Comparison of ENCODE assay signal across 8 cellular contexts in the genomic region with DNA sequence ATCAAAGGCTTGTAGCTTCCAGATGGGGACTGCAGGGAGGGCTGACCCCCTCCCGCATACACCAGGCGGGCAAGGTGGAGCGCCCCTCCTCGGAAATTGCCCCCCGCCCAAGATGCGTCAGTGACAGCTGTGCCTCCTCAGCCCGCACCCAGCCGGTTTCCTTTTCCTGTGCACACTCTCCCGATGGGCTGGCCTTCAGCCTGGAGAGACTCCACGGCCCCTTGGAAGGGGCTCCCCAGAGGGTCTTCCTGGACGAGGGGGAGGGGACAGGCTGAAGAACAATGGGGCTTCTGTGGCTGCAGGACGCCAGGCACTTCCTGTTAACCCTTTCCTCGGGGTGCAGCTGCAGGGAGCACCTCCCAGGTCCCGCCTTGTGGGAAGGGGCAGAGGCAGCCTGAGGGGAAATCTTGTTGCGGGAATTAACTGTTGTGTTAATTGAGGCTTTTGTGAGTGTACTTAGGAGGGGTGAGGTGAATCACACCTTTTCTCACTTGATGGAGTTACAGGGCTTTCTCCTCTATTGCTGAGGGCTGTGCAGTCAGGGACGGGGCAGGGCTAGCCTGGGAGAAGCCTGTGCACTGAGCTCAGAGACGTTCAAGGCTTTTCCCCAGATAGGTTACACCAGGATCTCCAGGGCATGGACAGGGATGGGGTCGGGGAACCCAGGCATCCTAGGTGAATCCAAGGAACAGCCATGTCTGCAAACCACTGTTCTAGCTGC. TPM values are rescaled to one million over a fixed set of nuclear protein-coding genes. Genes with fewer than 3 reads are reported as not detected.
DNase-seq lines count a peak whose midpoint lies in the region; ATAC-seq and TF ChIP-seq lines count a peak whose summit lies in the region.

No MANE protein-coding gene starts in this region.

- no peak for TF ChIP-seq CTCF in foreskin keratinocyte (conservative IDR thresholded peaks at IDR 0.05)
- no peak for TF ChIP-seq CTCF in neural crest cell (conservative IDR thresholded peaks at IDR 0.05)

- H3K27me3 Mint-ChIP-seq in activated T-helper 1 cell treated with anti-CD3 and anti-CD28 coated beads, Interleukin-12 subunit alpha, Interleukin-12 subunit beta, Interleukin-2, Interleukin-4 antibody, amounts not matched to agents 30 ng/mL and 10 ng/mL and 1 ng/mL, durations not matched to agents 14 hours and 24 hours and 36 hours (ENCODE audit: insufficient read depth), result no peaks in the 10 kb centered on the region
- H3K27me3 Mint-ChIP-seq in neural crest cell (ENCODE audit: low read depth), result no peaks in the 10 kb centered on the region

- peak overlapping the region; percentile 71 for H3K27ac ChIP-seq in foreskin keratinocyte

- peaks cover 38% of the 10 kb centered on the region for H3K4me1 ChIP-seq in foreskin keratinocyte

- H3K27ac Mint-ChIP-seq in activated T-helper 1 cell treated with anti-CD3 and anti-CD28 coated beads, Interleukin-12 subunit alpha, Interleukin-12 subunit beta, Interleukin-2, Interleukin-4 antibody, amounts not matched to agents 30 ng/mL and 10 ng/mL and 1 ng/mL, durations not matched to agents 14 hours and 24 hours and 36 hours, result peak overlapping the region; percentile 94
- peak overlapping the region; percentile 94 for H3K27ac Mint-ChIP-seq in neural crest cell (ENCODE audit: unreplicated experiment)

- no peaks in the 10 kb centered on the region for H3K9me3 Mint-ChIP-seq in activated T-helper 1 cell treated with anti-CD3 and anti-CD28 coated beads, Interleukin-12 subunit alpha, Interleukin-12 subunit beta, Interleukin-2, Interleukin-4 antibody, amounts not matched to agents 30 ng/mL and 10 ng/mL and 1 ng/mL, durations not matched to agents 14 hours and 24 hours and 36 hours
- H3K9me3 Mint-ChIP-seq in neural crest cell, result no peaks in the 10 kb centered on the region

- intact Hi-C loops in activated T-helper 1 cell treated with anti-CD3 and anti-CD28 coated beads, Interleukin-12 subunit alpha, Interleukin-12 subunit beta, Interleukin-2, Interleukin-4 antibody, amounts not matched to agents 30 ng/mL and 10 ng/mL and 1 ng/mL, durations not matched to agents 14 hours and 24 hours and 36 hours (cut with micrococcal nuclease), result loop anchor here (5.0 kb wide), 1 partner anchor 568 kb away; no protein-coding TSS in a partner anchor

- ATAC-seq in foreskin keratinocyte (peak; percentile 10), HG02759 (IDR thresholded peaks at IDR 0.05; ENCODE audit: unreplicated experiment) (no peak), HG03045 (IDR thresholded peaks at IDR 0.05; ENCODE audit: unreplicated experiment) (no peak)

- peaks cover 3% of the 10 kb centered on the region for H3K36me3 Mint-ChIP-seq in activated T-helper 1 cell treated with anti-CD3 and anti-CD28 coated beads, Interleukin-12 subunit alpha, Interleukin-12 subunit beta, Interleukin-2, Interleukin-4 antibody, amounts not matched to agents 30 ng/mL and 10 ng/mL and 1 ng/mL, durations not matched to agents 14 hours and 24 hours and 36 hours (ENCODE audit: low read depth)
- no peaks in the 10 kb centered on the region for H3K36me3 Mint-ChIP-seq in neural crest cell (ENCODE audit: low read depth)

- H3K4me3 Mint-ChIP-seq in activated T-helper 1 cell treated with anti-CD3 and anti-CD28 coated beads, Interleukin-12 subunit alpha, Interleukin-12 subunit beta, Interleukin-2, Interleukin-4 antibody, amounts not matched to agents 30 ng/mL and 10 ng/mL and 1 ng/mL, durations not matched to agents 14 hours and 24 hours and 36 hours, result peak overlapping the region; percentile 82
- H3K4me3 Mint-ChIP-seq in neural crest cell, result peak overlapping the region; percentile 85

- H3K4me1 Mint-ChIP-seq in activated T-helper 1 cell treated with anti-CD3 and anti-CD28 coated beads, Interleukin-12 subunit alpha, Interleukin-12 subunit beta, Interleukin-2, Interleukin-4 antibody, amounts not matched to agents 30 ng/mL and 10 ng/mL and 1 ng/mL, durations not matched to agents 14 hours and 24 hours and 36 hours (ENCODE audit: low read depth), result peaks cover 55% of the 10 kb centered on the region
- H3K4me1 Mint-ChIP-seq in neural crest cell, result peaks cover 57% of the 10 kb centered on the region

- DNase-seq in NCI-H1105 treated with DMSO at 0.1 percent for 48 hours (lab: John Stamatoyannopoulos, UW), result peak; percentile 5
- DNase-seq in NCI-H1105 (lab: John Stamatoyannopoulos, UW), result no peak
- peak; percentile 99 for DNase-seq in NCI-H69 (lab: John Stamatoyannopoulos, UW)
- peak; percentile 45 for DNase-seq in activated T-helper 1 cell treated with anti-CD3 and anti-CD28 coated beads, Interleukin-12 subunit alpha, Interleukin-12 subunit beta, Interleukin-2, Interleukin-4 antibody, amounts not matched to agents 30 ng/mL and 10 ng/mL and 1 ng/mL, durations not matched to agents 14 hours and 24 hours and 36 hours (ENCODE audit: low spot score)
- peak in 1 of 2 donors; percentile 72 for DNase-seq in foreskin keratinocyte
- peak; percentile 80 for DNase-seq in neural crest cell (ENCODE audit: low read depth, low spot score)

- H3K27me3 ChIP-seq in foreskin keratinocyte, result no peaks in the 10 kb centered on the region

RNA-seq across cellular contexts. Expression of gene IER2, which starts 14.3 kb away (rescaled TPM):
- total RNA-seq in activated T-helper 1 cell treated with anti-CD3 and anti-CD28 coated beads, Interleukin-12 subunit alpha, Interleukin-12 subunit beta, Interleukin-2, Interleukin-4 antibody, amounts not matched to agents 30 ng/mL and 10 ng/mL and 1 ng/mL, durations not matched to agents 14 hours and 24 hours and 36 hours, result 173 and 175 TPM in 2 replicates
- 48.2 and 51.8 TPM in 2 replicates for total RNA-seq in foreskin keratinocyte
- polyA plus RNA-seq in foreskin keratinocyte, result 72.2 and 90.4 TPM in 2 replicates
- 72.5 and 80.3 TPM in 2 replicates for total RNA-seq in neural crest cell

RNA-seq across cellular contexts. Expression of gene STX10, which starts 14.4 kb away (rescaled TPM):
- total RNA-seq in activated T-helper 1 cell treated with anti-CD3 and anti-CD28 coated beads, Interleukin-12 subunit alpha, Interleukin-12 subunit beta, Interleukin-2, Interleukin-4 antibody, amounts not matched to agents 30 ng/mL and 10 ng/mL and 1 ng/mL, durations not matched to agents 14 hours and 24 hours and 36 hours, result 73.8 and 78.1 TPM in 2 replicates
- total RNA-seq in foreskin keratinocyte (66.7 and 69.4 TPM in 2 replicates), neural crest cell (60.6 and 60.7 TPM in 2 replicates)
- 95.3 and 97.5 TPM in 2 replicates for polyA plus RNA-seq in foreskin keratinocyte

RNA-seq across cellular contexts. Expression of gene NACC1, which starts 46.5 kb away (rescaled TPM):
- 124 TPM in 2 replicates for total RNA-seq in activated T-helper 1 cell treated with anti-CD3 and anti-CD28 coated beads, Interleukin-12 subunit alpha, Interleukin-12 subunit beta, Interleukin-2, Interleukin-4 antibody, amounts not matched to agents 30 ng/mL and 10 ng/mL and 1 ng/mL, durations not matched to agents 14 hours and 24 hours and 36 hours
- total RNA-seq in foreskin keratinocyte, result 71.7 and 72.6 TPM in 2 replicates
- polyA plus RNA-seq in foreskin keratinocyte, result 32.9 and 36.7 TPM in 2 replicates
- total RNA-seq in neural crest cell, result 88.3 and 99.4 TPM in 2 replicates

RNA-seq across cellular contexts. Expression of gene TRMT1, which starts 48.0 kb away (rescaled TPM):
- total RNA-seq in activated T-helper 1 cell treated with anti-CD3 and anti-CD28 coated beads, Interleukin-12 subunit alpha, Interleukin-12 subunit beta, Interleukin-2, Interleukin-4 antibody, amounts not matched to agents 30 ng/mL and 10 ng/mL and 1 ng/mL, durations not matched to agents 14 hours and 24 hours and 36 hours, result 154 and 157 TPM in 2 replicates
- total RNA-seq in foreskin keratinocyte (35.7 and 37.7 TPM in 2 replicates), neural crest cell (57.1 and 58.2 TPM in 2 replicates)
- 43.4 and 44.8 TPM in 2 replicates for polyA plus RNA-seq in foreskin keratinocyte
